Comparison of ENCODE assay signal across 8 cellular contexts in genomic region chr14:51094901-51095853, GRCh38. TPM values are rescaled to one million over a fixed set of nuclear protein-coding genes. Genes with fewer than 3 reads are reported as not detected.
DNase-seq lines count a peak whose midpoint lies in the region; ATAC-seq and TF ChIP-seq lines count a peak whose summit lies in the region.

TRIM9 (minus strand) TSS chr14:51095105; CDS start chr14:51094939, 166 bp downstream.

- H3K36me3 ChIP-seq in DOHH2 (ENCODE audit: control insufficient read depth, low read length) (peaks cover 35% of the 10 kb centered on the region), H7 (replicated peaks; ENCODE audit: control insufficient read depth, insufficient read depth, low read length) (no peaks in the 10 kb centered on the region)

- intact Hi-C loops in natural killer cell (cut with micrococcal nuclease), result no loop called here

- peak; percentile 90 for TF ChIP-seq POLR2A in Raji (IDR thresholded peaks at IDR 0.05; ENCODE audit: insufficient read depth, low read depth, low read length)

- H3K36me3 Mint-ChIP-seq in natural killer cell, result no peaks in the 10 kb centered on the region
- no peaks in the 10 kb centered on the region for H3K36me3 Mint-ChIP-seq in stimulated activated naive B cell treated with anti-CD40 and anti-IgM and Interleukin-4, amounts not matched to agents 10 μg/mL and 1 μg/mL and 100 μg/mL, for 72 hours

- no peaks in the 10 kb centered on the region for H3K9me3 ChIP-seq in DOHH2 (ENCODE audit: control insufficient read depth, insufficient read depth, low read length)

- peak within 1 kb of the TSS in 1 of 2 donors; percentile 82 for H3K27ac Mint-ChIP-seq in natural killer cell
- peak within 1 kb of the TSS; percentile 69 for H3K27ac Mint-ChIP-seq in stimulated activated naive B cell treated with anti-CD40 and anti-IgM and Interleukin-4, amounts not matched to agents 10 μg/mL and 1 μg/mL and 100 μg/mL, for 72 hours

- H3K4me3 ChIP-seq in DOHH2 (ENCODE audit: low read length) (peak within 1 kb of the TSS; percentile 93), H7 (ENCODE audit: insufficient read depth, low read depth, low read length) (peak within 1 kb of the TSS; percentile 57), fibroblast of the aortic adventitia (ENCODE audit: low read depth, low read length) (peak within 1 kb of the TSS; percentile 65)

- no peak for TF ChIP-seq CTCF in DOHH2 (IDR thresholded peaks at IDR 0.05; ENCODE audit: low read depth, low read length, poor library complexity, severe bottlenecking)
- TF ChIP-seq CTCF in fibroblast of the aortic adventitia (IDR thresholded peaks at IDR 0.05; ENCODE audit: insufficient read depth, low read length), result no peak
- no peak for TF ChIP-seq CTCF in natural killer cell (IDR thresholded peaks at IDR 0.05)

- no peaks in the 10 kb centered on the region for H3K27me3 ChIP-seq in DOHH2 (ENCODE audit: control insufficient read depth, low read length)
- peaks cover 47% of the 10 kb centered on the region for H3K27me3 ChIP-seq in H7 (ENCODE audit: control insufficient read depth, insufficient read depth, low read length)

- peak within 1 kb of the TSS; percentile 92 for H3K4me3 Mint-ChIP-seq in natural killer cell
- H3K4me3 Mint-ChIP-seq in stimulated activated naive B cell treated with anti-CD40 and anti-IgM and Interleukin-4, amounts not matched to agents 10 μg/mL and 1 μg/mL and 100 μg/mL, for 72 hours, result peak within 1 kb of the TSS; percentile 88

- no peaks in the 10 kb centered on the region for H3K9me3 Mint-ChIP-seq in natural killer cell
- H3K9me3 Mint-ChIP-seq in stimulated activated naive B cell treated with anti-CD40 and anti-IgM and Interleukin-4, amounts not matched to agents 10 μg/mL and 1 μg/mL and 100 μg/mL, for 72 hours, result no peaks in the 10 kb centered on the region

- peak within 1 kb of the TSS; percentile 74 for H3K27ac ChIP-seq in DOHH2 (ENCODE audit: low read depth, low read length)

- peaks cover 58% of the 10 kb centered on the region for H3K4me1 ChIP-seq in DOHH2 (ENCODE audit: control insufficient read depth, low read length)

- H4K20me1 ChIP-seq in DOHH2 (ENCODE audit: control insufficient read depth, insufficient read depth, low read depth, low read length), result peaks cover 4% of the 10 kb centered on the region; the same call in 1 of the 2 replicates

- DNase-seq in H7, result peak; percentile 98
- peak; percentile 87 for DNase-seq in LoVo (ENCODE audit: low spot score)
- DNase-seq in activated effector memory CD4-positive, alpha-beta T cell treated with Interleukin-2 at 50 U/mL for 16 hours, result peak; percentile 76
- peak; percentile 87 for DNase-seq in fibroblast of the aortic adventitia (ENCODE audit: low read depth)
- peak; percentile 78 for DNase-seq in natural killer cell
- peak; percentile 94 for DNase-seq in stimulated activated naive B cell treated with anti-CD40 and anti-IgM and Interleukin-4, amounts not matched to agents 10 μg/mL and 1 μg/mL and 100 μg/mL, for 72 hours

- peaks cover 25 to 37% of the 10 kb centered on the region in 2 donors for H3K27me3 Mint-ChIP-seq in natural killer cell (ENCODE audit: low read depth in 2 of 2)
- peaks cover 36 to 40% of the 10 kb centered on the region in 2 donors for H3K27me3 Mint-ChIP-seq in stimulated activated naive B cell treated with anti-CD40 and anti-IgM and Interleukin-4, amounts not matched to agents 10 μg/mL and 1 μg/mL and 100 μg/mL, for 72 hours

- peaks cover 15 to 30% of the 10 kb centered on the region in 2 donors for H3K4me1 Mint-ChIP-seq in natural killer cell
- H3K4me1 Mint-ChIP-seq in stimulated activated naive B cell treated with anti-CD40 and anti-IgM and Interleukin-4, amounts not matched to agents 10 μg/mL and 1 μg/mL and 100 μg/mL, for 72 hours, result peaks cover 18 to 32% of the 10 kb centered on the region in 2 donors

- peaks cover 50% of the 10 kb centered on the region for H3K79me2 ChIP-seq in DOHH2 (ENCODE audit: control insufficient read depth, low read length)

- H3K9me2 ChIP-seq in DOHH2 (replicated peaks; ENCODE audit: control insufficient read depth, low read length), result no peaks in the 10 kb centered on the region

- ATAC-seq in natural killer cell, result peak; percentile 91 to 94 (median 92)
- ATAC-seq in stimulated activated naive B cell treated with anti-CD40 and anti-IgM and Interleukin-4, amounts not matched to agents 10 μg/mL and 1 μg/mL and 100 μg/mL, for 72 hours (replicated peaks), result peak; percentile 96 to 97

- H3K4me2 ChIP-seq in DOHH2 (ENCODE audit: low read length), result peak within 1 kb of the TSS; percentile 95

- peaks cover 7% of the 10 kb centered on the region; the same call in 1 of the 2 replicates for H3F3A ChIP-seq in DOHH2 (ENCODE audit: control insufficient read depth, insufficient read depth)

RNA-seq across cellular contexts. Expression of gene TRIM9, which starts in this region (rescaled TPM):
- total RNA-seq in H7 (2014; rRNA removed; shearing (Covaris generic)), result 0.70 and 0.73 TPM in 2 replicates
- total RNA-seq in fibroblast of the aortic adventitia (ENCODE audit: low replicate concordance) (0.49 and 1.6 TPM in 2 replicates), natural killer cell (under 1 TPM; 0.25 to 0.40 (median 0.35) TPM)

Comparison
In these comparisons a context has a peak if more than half of its experiments do, and no peak if none do; other contexts are left out.
1. Peak in every context shown above with its lines: DNase-seq, ATAC-seq, H3K4me3 ChIP-seq and H3K27ac ChIP-seq.
2. Peak in DNase-seq and H3K4me3 ChIP-seq in H7; RNA of the gene not detected or under 1 TPM.
3. Peak in DNase-seq and ATAC-seq in natural killer cell; RNA of the gene not detected or under 1 TPM.